ENCODE assay signal across 28 cellular contexts in genomic region chr11:125193158-125193557, GRCh38. TPM values are rescaled to one million over a fixed set of nuclear protein-coding genes. Genes with fewer than 3 reads are reported as not detected.
"Had no signal": no experiment of that assay in that cellular context is flagged by ENCODE, and none has a peak within 500 bp of the region (broad histone marks: within the 10 kb centered on the region; RNA-seq: fewer than 3 reads in every experiment).

No MANE protein-coding gene starts in this region.

- DNase-seq: hypothalamus; immature natural killer cell; kidney; left colon; left ventricle myocardium inferior; mesendoderm; naive thymus-derived CD4-positive, alpha-beta T cell; ovary; right lobe of liver; stimulated activated CD4-positive, alpha-beta T cell treated with anti-CD3 and anti-CD28 coated beads, Interleukin-1b, Interleukin-23, amount 100 ng/mL, for 48 hours; stimulated activated CD4-positive, alpha-beta T cell treated with anti-CD3 and anti-CD28 coated beads, Interleukin-2, amount 100 ng/mL, for 48 hours; stimulated activated CD4-positive, alpha-beta T cell treated with anti-CD3 and anti-CD28 coated beads, Interleukin-4, amount 100 ng/mL, for 4 hours; stimulated activated CD8-positive, alpha-beta memory T cell treated with anti-CD3 and anti-CD28 coated beads, Interleukin-4, amount 100 ng/mL, for 48 hours; stimulated activated naive CD4-positive, alpha-beta T cell treated with Interleukin-2 at 50 U/mL for 16 hours; stimulated activated naive CD8-positive, alpha-beta T cell treated with anti-CD3 and anti-CD28 coated beads, Interleukin-15, amount 100 ng/mL, for 72 hours; substantia nigra; uterus had no signal

- H3K9me3 ChIP-seq: left ventricle myocardium inferior, ovary, right atrium auricular region, right lobe of liver, tibial nerve, uterus had no signal

- H3K36me3 Mint-ChIP-seq: immature natural killer cell; mesothelial cell of epicardium; natural killer cell treated with Interleukin-12 subunit alpha and Interleukin-12 subunit beta and Interleukin-15 and Interleukin-18, amount 100 ng/mL, for 72 hours; stimulated activated memory B cell treated with anti-CD40 and anti-IgM and Interleukin-4, amounts not matched to agents 10 μg/mL and 1 μg/mL and 100 μg/mL, for 72 hours had no signal

- H3K27ac Mint-ChIP-seq: immature natural killer cell; mesothelial cell of epicardium; natural killer cell treated with Interleukin-12 subunit alpha and Interleukin-12 subunit beta and Interleukin-15 and Interleukin-18, amount 100 ng/mL, for 72 hours; stimulated activated memory B cell treated with anti-CD40 and anti-IgM and Interleukin-4, amounts not matched to agents 10 μg/mL and 1 μg/mL and 100 μg/mL, for 72 hours; stimulated activated naive CD8-positive, alpha-beta T cell treated with anti-CD3 and anti-CD28 coated beads, Interleukin-15, amount 100 ng/mL, for 72 hours; type B pancreatic cell had no signal

- H3K4me1 Mint-ChIP-seq: immature natural killer cell; naive thymus-derived CD4-positive, alpha-beta T cell; stimulated activated memory B cell treated with anti-CD40 and anti-IgM and Interleukin-4, amounts not matched to agents 10 μg/mL and 1 μg/mL and 100 μg/mL, for 72 hours; stimulated activated naive CD8-positive, alpha-beta T cell treated with anti-CD3 and anti-CD28 coated beads, Interleukin-15, amount 100 ng/mL, for 72 hours had no signal

- H3K4me3 ChIP-seq: left ventricle myocardium inferior, lung, ovary, right atrium auricular region, right lobe of liver, smooth muscle cell, tibial nerve, uterus had no signal

- H3K36me3 ChIP-seq: left ventricle myocardium inferior, ovary, right atrium auricular region, right lobe of liver, tibial nerve, uterus had no signal

- H3K4me3 Mint-ChIP-seq: immature natural killer cell; mesothelial cell of epicardium; naive thymus-derived CD4-positive, alpha-beta T cell; natural killer cell treated with Interleukin-12 subunit alpha and Interleukin-12 subunit beta and Interleukin-15 and Interleukin-18, amount 100 ng/mL, for 72 hours; stimulated activated memory B cell treated with anti-CD40 and anti-IgM and Interleukin-4, amounts not matched to agents 10 μg/mL and 1 μg/mL and 100 μg/mL, for 72 hours; stimulated activated naive CD8-positive, alpha-beta T cell treated with anti-CD3 and anti-CD28 coated beads, Interleukin-15, amount 100 ng/mL, for 72 hours; type B pancreatic cell had no signal

- H3K9me3 Mint-ChIP-seq: mesothelial cell of epicardium; natural killer cell treated with Interleukin-12 subunit alpha and Interleukin-12 subunit beta and Interleukin-15 and Interleukin-18, amount 100 ng/mL, for 72 hours; stimulated activated naive CD8-positive, alpha-beta T cell treated with anti-CD3 and anti-CD28 coated beads, Interleukin-15, amount 100 ng/mL, for 72 hours; type B pancreatic cell had no signal

- ATAC-seq: left colon; naive thymus-derived CD4-positive, alpha-beta T cell; natural killer cell treated with Interleukin-12 subunit alpha and Interleukin-12 subunit beta and Interleukin-15 and Interleukin-18, amount 100 ng/mL, for 72 hours; right lobe of liver; stimulated activated memory B cell treated with anti-CD40 and anti-IgM and Interleukin-4, amounts not matched to agents 10 μg/mL and 1 μg/mL and 100 μg/mL, for 72 hours; stimulated activated naive CD8-positive, alpha-beta T cell treated with anti-CD3 and anti-CD28 coated beads, Interleukin-15, amount 100 ng/mL, for 72 hours had no signal

- H3K27ac ChIP-seq: left ventricle myocardium inferior, ovary, right atrium auricular region, right lobe of liver, tibial nerve, uterus had no signal

- H3K27me3 Mint-ChIP-seq: progenitor cell of endocrine pancreas had no signal

- H3K4me1 ChIP-seq: right lobe of liver, uterus had no signal

RNA-seq across cellular contexts. Expression of gene PKNOX2, which starts 28.6 kb away (rescaled TPM):
- total RNA-seq: naive thymus-derived CD4-positive, alpha-beta T cell; natural killer cell treated with Interleukin-12 subunit alpha and Interleukin-12 subunit beta and Interleukin-15 and Interleukin-18, amount 100 ng/mL, for 72 hours; pulmonary artery endothelial cell; renal cortical epithelial cell had no signal
